Comparison of ENCODE assay signal across 11 cellular contexts in the genomic region with DNA sequence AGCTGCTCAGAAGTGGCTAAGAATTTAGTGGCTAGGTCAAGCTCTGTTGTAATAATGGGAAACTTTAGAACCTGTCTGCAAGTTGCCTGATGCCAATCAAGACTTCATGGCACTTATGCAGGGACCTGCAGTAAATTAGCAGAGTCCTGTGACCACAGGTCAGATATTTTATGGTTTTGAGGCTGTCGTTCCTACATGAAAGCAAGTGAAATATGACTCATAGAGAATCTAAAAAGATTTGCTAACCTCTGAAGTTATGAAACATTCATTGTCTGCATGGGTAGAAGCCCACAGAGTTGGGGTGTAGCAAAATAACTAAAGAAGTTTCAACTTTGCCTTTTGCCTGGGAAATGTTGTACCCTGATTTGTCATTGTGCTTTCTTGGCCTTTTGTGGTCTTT. TPM values are rescaled to one million over a fixed set of nuclear protein-coding genes. Genes with fewer than 3 reads are reported as not detected.
DNase-seq lines count a peak whose midpoint lies in the region; ATAC-seq lines count a peak whose summit lies in the region.
"Had no signal": no experiment of that assay in that cellular context is flagged by ENCODE, and none has a peak within 500 bp of the region (broad histone marks: within the 10 kb centered on the region; RNA-seq: fewer than 3 reads in every experiment).

No MANE protein-coding gene starts in this region.

- H3K4me3 Mint-ChIP-seq in activated naive CD8-positive, alpha-beta T cell treated with anti-CD3 and anti-CD28 coated beads, Interleukin-2, amount 50 U/mL, for 24 hours = no peak overlapping the region
- H3K4me3 Mint-ChIP-seq: activated CD4-positive, alpha-beta T cell treated with anti-CD3 and anti-CD28 coated beads, Interleukin-2, amount 10 ng/mL, durations not matched to agents 7 days and 5 days had no signal

- no peaks in the 10 kb centered on the region for H3K36me3 Mint-ChIP-seq in activated naive CD8-positive, alpha-beta T cell treated with anti-CD3 and anti-CD28 coated beads, Interleukin-2, amount 50 U/mL, for 24 hours (ENCODE audit: low read depth)

- no peak overlapping the region for H3K27ac Mint-ChIP-seq in activated naive CD8-positive, alpha-beta T cell treated with anti-CD3 and anti-CD28 coated beads, Interleukin-2, amount 50 U/mL, for 24 hours
- H3K27ac Mint-ChIP-seq: activated CD4-positive, alpha-beta T cell treated with anti-CD3 and anti-CD28 coated beads, Interleukin-2, amount 10 ng/mL, durations not matched to agents 7 days and 5 days had no signal

- H3K4me1 Mint-ChIP-seq in activated naive CD8-positive, alpha-beta T cell treated with anti-CD3 and anti-CD28 coated beads, Interleukin-2, amount 50 U/mL, for 24 hours = no peaks in the 10 kb centered on the region
- H3K4me1 Mint-ChIP-seq: activated CD4-positive, alpha-beta T cell treated with anti-CD3 and anti-CD28 coated beads, Interleukin-2, amount 10 ng/mL, durations not matched to agents 7 days and 5 days had no signal

- no peaks in the 10 kb centered on the region for H3K9me3 Mint-ChIP-seq in activated naive CD8-positive, alpha-beta T cell treated with anti-CD3 and anti-CD28 coated beads, Interleukin-2, amount 50 U/mL, for 24 hours
- H3K9me3 Mint-ChIP-seq: activated CD4-positive, alpha-beta T cell treated with anti-CD3 and anti-CD28 coated beads, Interleukin-2, amount 10 ng/mL, durations not matched to agents 7 days and 5 days had no signal

- DNase-seq in M059J (ENCODE audit: low read depth) = peak; percentile 85
- peak; percentile 82 for DNase-seq in iris pigment epithelial cell (ENCODE audit: low read depth)
- DNase-seq in GOT3 (lab: John Stamatoyannopoulos, UW) = no peak
- no peak for DNase-seq in activated naive CD8-positive, alpha-beta T cell treated with anti-CD3 and anti-CD28 coated beads, Interleukin-2, amount 50 U/mL, for 24 hours
- no peak for DNase-seq in activated CD4-positive, alpha-beta T cell treated with anti-CD3 and anti-CD28 coated beads, Interleukin-2, amount 50 U/mL, for 1 hour
- no peak for DNase-seq in SW 1271 (lab: John Stamatoyannopoulos, UW)
- DNase-seq: activated CD4-positive, alpha-beta T cell treated with anti-CD3 and anti-CD28 coated beads, Interleukin-2, amount 10 ng/mL, durations not matched to agents 7 days and 5 days; NCI-H187 treated with DMSO at 0.1 percent for 48 hours had no signal

- no peaks in the 10 kb centered on the region for H3K27me3 Mint-ChIP-seq in activated naive CD8-positive, alpha-beta T cell treated with anti-CD3 and anti-CD28 coated beads, Interleukin-2, amount 50 U/mL, for 24 hours
- H3K27me3 Mint-ChIP-seq: activated CD4-positive, alpha-beta T cell treated with anti-CD3 and anti-CD28 coated beads, Interleukin-2, amount 10 ng/mL, durations not matched to agents 7 days and 5 days had no signal

- ATAC-seq in GM18519 (IDR thresholded peaks at IDR 0.05; ENCODE audit: low FRiP score, unreplicated experiment) = peak; percentile 98
- peak; percentile 95 for ATAC-seq in HG02610 (IDR thresholded peaks at IDR 0.05; ENCODE audit: unreplicated experiment)
- ATAC-seq in activated naive CD8-positive, alpha-beta T cell treated with anti-CD3 and anti-CD28 coated beads, Interleukin-2, amount 50 U/mL, for 24 hours = no peak

RNA-seq across cellular contexts. Expression of gene SLC39A12, which starts 32.3 kb away (rescaled TPM):
- not detected in 2 replicates for total RNA-seq in M059J (2014; rRNA removed; shearing (Covaris generic))
- total RNA-seq: activated CD4-positive, alpha-beta T cell treated with anti-CD3 and anti-CD28 coated beads, Interleukin-2, amount 10 ng/mL, durations not matched to agents 7 days and 5 days; mononuclear cell had no signal

Comparison
In these comparisons a context has a peak if more than half of its experiments do, and no peak if none do; other contexts are left out.
1. DNase-seq: peak in M059J (single experiment) and iris pigment epithelial cell (single experiment); none in GOT3 (single experiment), activated naive CD8-positive, alpha-beta T cell treated with anti-CD3 and anti-CD28 coated beads, Interleukin-2, amount 50 U/mL, for 24 hours (single experiment), activated CD4-positive, alpha-beta T cell treated with anti-CD3 and anti-CD28 coated beads, Interleukin-2, amount 50 U/mL, for 1 hour (single experiment) and SW 1271 (0 of 2).